4 cellular contexts compared by ENCODE assay signal in genomic region chr17:80507177-80507576, GRCh38. TPM values are rescaled to one million over a fixed set of nuclear protein-coding genes. Genes with fewer than 3 reads are reported as not detected.
"Had no signal": no experiment of that assay in that cellular context is flagged by ENCODE, and none has a peak within 500 bp of the region (broad histone marks: within the 10 kb centered on the region; RNA-seq: fewer than 3 reads in every experiment).

No MANE protein-coding gene starts in this region.

RNA-seq across cellular contexts. Expression of gene NPTX1, which starts 30.8 kb away (rescaled TPM):
- total RNA-seq: ascending aorta, epithelial cell of proximal tubule, esophagus mucosa, heart right ventricle had no signal
